ENCODE assay signal across 8 cellular contexts in the genomic region with DNA sequence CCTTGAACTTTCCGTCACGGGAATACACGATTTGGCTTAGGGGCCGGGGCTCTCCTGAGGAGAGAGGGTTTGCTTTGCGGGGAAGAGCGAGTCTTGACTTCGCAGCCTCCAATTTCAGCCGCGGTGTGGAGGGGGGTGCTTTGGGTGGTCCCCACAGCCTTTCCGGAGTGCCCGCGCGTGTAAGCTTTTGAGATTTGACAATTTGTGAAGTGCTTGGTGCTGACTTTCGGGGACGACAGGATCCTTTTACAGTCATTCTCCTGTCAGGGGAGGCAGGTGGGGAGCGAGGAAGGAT. TPM values are rescaled to one million over a fixed set of nuclear protein-coding genes. Genes with fewer than 3 reads are reported as not detected.
DNase-seq lines count a peak whose midpoint lies in the region; ATAC-seq and TF ChIP-seq lines count a peak whose summit lies in the region.

No MANE protein-coding gene starts in this region.

- CTCF ChIA-PET in Panc1 (lab: Charles Lee), result no interaction called here

- POLR2A ChIA-PET in Panc1 (lab: Charles Lee), result no interaction called here

- peak overlapping the region; percentile 39; the same call in 1 of the 2 replicates for H3K27ac ChIP-seq in Panc1 (ENCODE audit: low read length)

- in situ Hi-C loops in Panc1 (cut with HindIII; ENCODE audit: low pct_unique_long_range_greater_than_20kb, low sequenced_read_pairs) (no loop called here), G401 (cut with HindIII; ENCODE audit: low sequenced_read_pairs) (no loop called here)

- peaks cover 0 to 1% (median 0%) of the 10 kb centered on the region in 7 donors for H3K9me3 Mint-ChIP-seq in naive B cell

- no peaks in the 10 kb centered on the region for H3K27me3 ChIP-seq in Panc1 (ENCODE audit: control insufficient read depth, insufficient read depth, low read length)

- TF ChIP-seq CTCF in Panc1 (IDR thresholded peaks at IDR 0.05), result no peak

- H3K4me1 ChIP-seq in Panc1 (ENCODE audit: control insufficient read depth, insufficient read depth, low read length), result peaks cover 5% of the 10 kb centered on the region

- peaks cover 5 to 13% (median 8%) of the 10 kb centered on the region in 3 donors for H3K27me3 Mint-ChIP-seq in naive B cell

- H3K9me3 ChIP-seq in Panc1 (ENCODE audit: control insufficient read depth, insufficient read depth, low read depth, low read length), result no peaks in the 10 kb centered on the region

- H3K4me1 Mint-ChIP-seq in naive B cell, result peaks cover 8 to 18% (median 12%) of the 10 kb centered on the region in 3 donors

- H3K36me3 ChIP-seq in Panc1 (ENCODE audit: control insufficient read depth, insufficient read depth, low read length), result no peaks in the 10 kb centered on the region

- ATAC-seq in GM19351 (IDR thresholded peaks at IDR 0.05; ENCODE audit: unreplicated experiment) (peak; percentile 3), Panc1 (no peak), naive B cell (ENCODE audit: low read depth in 2 of 2) (peak; percentile 10 to 16), GM21381 (IDR thresholded peaks at IDR 0.05; ENCODE audit: unreplicated experiment) (no peak)

- no TSS peak for BruUV-seq in Panc1 (replicated peaks; lab: Mats Ljungman, UMichigan)

- H3K36me3 Mint-ChIP-seq in naive B cell, result no peaks in the 10 kb centered on the region

- no peak for DNase-seq in Panc1 (ENCODE audit: low read depth, low spot score)
- peak; percentile 2 for DNase-seq in cerebellum (ENCODE audit: low spot score)
- no peak for DNase-seq in naive B cell
- no peak for DNase-seq in G401 (ENCODE audit: low spot score)
- no peak for DNase-seq in NCI-H446 (lab: John Stamatoyannopoulos, UW)
- no peak for DNase-seq in stimulated activated CD4-positive, alpha-beta T cell treated with anti-CD3 and anti-CD28 coated beads, Interleukin-1b, Interleukin-23, amount 100 ng/mL, for 48 hours

- intact Hi-C loops in Panc1 (cut with micrococcal nuclease; ENCODE audit: unreplicated experiment), result no loop called here

- H3K4me3 ChIP-seq in Panc1 (ENCODE audit: low read depth in 2 of 2, low read length in 2 of 2), result peak overlapping the region; percentile 65 to 76

- H3K27ac Mint-ChIP-seq in naive B cell, result peak overlapping the region; percentile 56 to 96 (median 90)

- H3K4me3 Mint-ChIP-seq in naive B cell, result peak overlapping the region; percentile 87 to 97 (median 93)

RNA-seq across cellular contexts. Expression of gene SCML1, which starts 0.4 kb away (rescaled TPM):
- 7.0 TPM for total RNA-seq in Panc1 (2021; ENCODE audit: unreplicated experiment)
- polyA plus RNA-seq in Panc1 (2012; ENCODE audit: insufficient read length), result 2.8 TPM
- 8.2 TPM for total RNA-seq in cerebellum
- 1 to 10 TPM in 5 of 6 donors, under 1 TPM in 1; 0.40 to 3.1 (median 1.6) TPM for polyA plus RNA-seq in naive B cell (ENCODE audit: low read depth in 6 of 6)
- 0.03 TPM in 1 of 2 replicates, not detected in the other for total RNA-seq in G401 (2014; rRNA removed; shearing (Covaris generic))

Comparison
In these comparisons a context has a peak if more than half of its experiments do, and no peak if none do; other contexts are left out.
1. ATAC-seq: peak in GM19351 (single experiment) and naive B cell (2 of 2); none in Panc1 (single experiment) and GM21381 (single experiment).